Comparison of ENCODE assay signal across 8 cellular contexts in genomic region chr6:101011165-101011564, GRCh38.
A peak's percentile ranks its signal among the peaks of the same experiment; 100 is the strongest.
DNase-seq lines count a peak whose midpoint lies in the region; ATAC-seq lines count a peak whose summit lies in the region.

No MANE protein-coding gene starts in this region.

- DNase-seq in COLO668 (lab: John Stamatoyannopoulos, UW; ENCODE audit: unreplicated experiment): peak; percentile 14
- peak; percentile 7 for DNase-seq in UCSD-AML1 (lab: John Stamatoyannopoulos, UW; ENCODE audit: unreplicated experiment)
- DNase-seq in left ventricle myocardium superior: no peak
- no peak for DNase-seq in HUDEP-2 (lab: John Stamatoyannopoulos, UW; ENCODE audit: unreplicated experiment in 76 of 76)
- DNase-seq in dermis blood vessel endothelial cell: no peak
- DNase-seq in NCI-H524 treated with DMSO at 0.1 percent for 48 hours (lab: John Stamatoyannopoulos, UW): no peak

- intact Hi-C loops in left ventricle myocardium superior (cut with micrococcal nuclease): no loop called here

- peak; percentile 94 for ATAC-seq in GM19043 (IDR thresholded peaks at IDR 0.05; ENCODE audit: low read depth, unreplicated experiment)
- peak; percentile 93 for ATAC-seq in HG03103 (IDR thresholded peaks at IDR 0.05; ENCODE audit: low read depth, unreplicated experiment)
- no peak for ATAC-seq in left ventricle myocardium superior

Comparison
In these comparisons a context has a peak if more than half of its experiments do, and no peak if none do; other contexts are left out.
1. DNase-seq: peak in COLO668 (single experiment) and UCSD-AML1 (single experiment); none in left ventricle myocardium superior (single experiment), HUDEP-2 (0 of 76), dermis blood vessel endothelial cell (single experiment) and NCI-H524 treated with DMSO at 0.1 percent for 48 hours (single experiment).